15 cellular contexts compared by ENCODE assay signal in the genomic region with DNA sequence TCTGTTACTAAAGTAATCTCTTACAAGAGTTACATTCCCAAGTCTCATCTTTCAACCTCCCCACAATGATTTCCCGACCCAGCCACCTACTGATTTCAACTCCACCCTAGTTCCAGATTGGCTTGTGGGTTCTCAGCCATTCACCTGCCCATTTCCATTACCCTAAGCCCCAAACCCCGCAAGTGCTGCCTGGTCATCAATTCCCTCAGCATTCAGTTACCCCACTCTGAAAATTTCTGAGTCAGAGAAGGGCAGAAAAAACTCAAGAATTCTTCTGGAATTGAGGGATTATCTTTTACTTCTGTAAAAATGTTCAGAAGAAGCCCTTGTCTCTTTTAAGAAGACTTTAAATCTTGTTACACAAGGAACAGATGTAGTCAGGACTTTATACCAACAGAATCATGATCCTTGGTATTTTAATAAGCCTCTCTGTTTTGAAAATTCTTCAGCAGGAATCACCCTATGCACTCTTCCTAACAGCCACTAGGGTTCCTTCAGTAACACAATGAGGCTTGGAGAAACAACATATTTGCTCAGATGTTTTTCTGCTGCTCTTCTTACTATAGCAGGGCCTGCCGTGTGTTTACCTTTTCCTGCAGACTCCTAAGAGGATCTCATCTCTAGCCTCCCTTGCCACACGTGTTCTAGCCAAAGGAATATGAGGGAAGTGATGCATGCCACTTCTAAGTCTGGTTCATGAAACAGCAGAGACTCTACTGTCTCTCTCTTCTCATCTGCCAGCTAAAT. TPM values are rescaled to one million over a fixed set of nuclear protein-coding genes. Genes with fewer than 3 reads are reported as not detected.
DNase-seq lines count a peak whose midpoint lies in the region; ATAC-seq and TF ChIP-seq lines count a peak whose summit lies in the region.
"Had no signal": no experiment of that assay in that cellular context is flagged by ENCODE, and none has a peak within 500 bp of the region (broad histone marks: within the 10 kb centered on the region; RNA-seq: fewer than 3 reads in every experiment).

No MANE protein-coding gene starts in this region.

- DNase-seq in AG04449 (ENCODE audit: low read depth, low spot score) (no peak), H7 (peak; percentile 47), inferior parietal cortex (ENCODE audit: extremely low spot score) (peak; percentile 17), amygdala (lab: John Stamatoyannopoulos, UW) (no peak), GM19238 (ENCODE audit: insufficient read length, low spot score) (no peak), body of pancreas (no peak), NCI-H1092 (lab: John Stamatoyannopoulos, UW) (no peak)
- DNase-seq: activated CD4-positive, alpha-beta T cell treated with anti-CD3 and anti-CD28 coated beads, Interleukin-2, amount 50 U/mL, for 4 hours; activated naive CD4-positive, alpha-beta T cell treated with anti-CD3 and anti-CD28 coated beads, Interleukin-2, amount 50 U/mL, for 16 hours; CD4-positive, alpha-beta memory T cell; left colon; ovary had no signal

- TF ChIP-seq CTCF in AG04449 (IDR thresholded peaks at IDR 0.05; ENCODE audit: insufficient read depth, low read length, missing control alignments) (peak; percentile 44), body of pancreas (IDR thresholded peaks at IDR 0.05) (peak in 1 of 7 experiments; percentile 7)

- no peak for ATAC-seq in body of pancreas
- ATAC-seq: left colon had no signal

- H3K36me3 ChIP-seq in H7 (replicated peaks; ENCODE audit: control insufficient read depth, insufficient read depth, low read length) (no peaks in the 10 kb centered on the region), body of pancreas (replicated peaks in 1 of 2; ENCODE audit: insufficient read depth in 1 of 2, low read depth in 2 of 2) (no peaks in the 10 kb centered on the region)
- H3K36me3 ChIP-seq: ovary, suprapubic skin had no signal

- POLR2A ChIA-PET in AG04449 (lab: Yijun Ruan, JAX) = no interaction called here

- H3K4me3 ChIP-seq in AG04449 (ENCODE audit: low read depth, low read length) = no peak overlapping the region
- H3K4me3 ChIP-seq in H7 (ENCODE audit: insufficient read depth, low read depth, low read length) = no peak overlapping the region
- no peak overlapping the region for H3K4me3 ChIP-seq in body of pancreas
- H3K4me3 ChIP-seq: ovary, suprapubic skin had no signal

- CTCF ChIA-PET in AG04449 (lab: Yijun Ruan, JAX) = interaction anchor here (0.9 to 2.5 kb wide), 3 partner anchors 8 to 65 kb away, joined by 3 to 8 read pairs (median 5); no protein-coding TSS in a partner anchor

- no peak for TF ChIP-seq POLR2A in body of pancreas (IDR thresholded peaks at IDR 0.05)

- H3K27me3 ChIP-seq in H7 (ENCODE audit: control insufficient read depth, insufficient read depth, low read length) = no peaks in the 10 kb centered on the region
- H3K27me3 ChIP-seq in body of pancreas = no peaks in the 10 kb centered on the region
- H3K27me3 ChIP-seq: ovary, suprapubic skin had no signal

- no peaks in the 10 kb centered on the region for H3K9me3 ChIP-seq in body of pancreas
- H3K9me3 ChIP-seq: ovary, suprapubic skin had no signal

- 57 to 60% methylated on average over 4 of the region's 4 CpGs for WGBS in body of pancreas, 2 donors

- H3K27ac ChIP-seq in angular gyrus (ENCODE audit: low read depth, low read length) (peak overlapping the region; percentile 37), body of pancreas (no peak overlapping the region)
- H3K27ac ChIP-seq: epithelial cell of prostate, ovary, suprapubic skin had no signal

- peaks cover 7% of the 10 kb centered on the region for H3K4me1 ChIP-seq in body of pancreas

- intact Hi-C loops in body of pancreas (cut with DNase I) = no loop called here

RNA-seq across cellular contexts. Expression of gene PAMR1, which starts 29.2 kb away (rescaled TPM):
- total RNA-seq in H7 (2014; rRNA removed; shearing (Covaris generic)) = 3.2 and 3.9 TPM in 2 replicates
- 1 to 10 TPM in 1 of 2 donors, under 1 TPM in 1; 0.99 to 3.6 TPM for total RNA-seq in body of pancreas
- total RNA-seq: CD4-positive, alpha-beta memory T cell had no signal

Comparison
In these comparisons a context has a peak if more than half of its experiments do, and no peak if none do; other contexts are left out.
1. DNase-seq: peak in H7 (single experiment) and inferior parietal cortex (single experiment); none in AG04449 (single experiment), amygdala (0 of 56), GM19238 (single experiment), body of pancreas (0 of 4) and NCI-H1092 (single experiment).